Comparison of ENCODE assay signal across 8 cellular contexts in the genomic region with DNA sequence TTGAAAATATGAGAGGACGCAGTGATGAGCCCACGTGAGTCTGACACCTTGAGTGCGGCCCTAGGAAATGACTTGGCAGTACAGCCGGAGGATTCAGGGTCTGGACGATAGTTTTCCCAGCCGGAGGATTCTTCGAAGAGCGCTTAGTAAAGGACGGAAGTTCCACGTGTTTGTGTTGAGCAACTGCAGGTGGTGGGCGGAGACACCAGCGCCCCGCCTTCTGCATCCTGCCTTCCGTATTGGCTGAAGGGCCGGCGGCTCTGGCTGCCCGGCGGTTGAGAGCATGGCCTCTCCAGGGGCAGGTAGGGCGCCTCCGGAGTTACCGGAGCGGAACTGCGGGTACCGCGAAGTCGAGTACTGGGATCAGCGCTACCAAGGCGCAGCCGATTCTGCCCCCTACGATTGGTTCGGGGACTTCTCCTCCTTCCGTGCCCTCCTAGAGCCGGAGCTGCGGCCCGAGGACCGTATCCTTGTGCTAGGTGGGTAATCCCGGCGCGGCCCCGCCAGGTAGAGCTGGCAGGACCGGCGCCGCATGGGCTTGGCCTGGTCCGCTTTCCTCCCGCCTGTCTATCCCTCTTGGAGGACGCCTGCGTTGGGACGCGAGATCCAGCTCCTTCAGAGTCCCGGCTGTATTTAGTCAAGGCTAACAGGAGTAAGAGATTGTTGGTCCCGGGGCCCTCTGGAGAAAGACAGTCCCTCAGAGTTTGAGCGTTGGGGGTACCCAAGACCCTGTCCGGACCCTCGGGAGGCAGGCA. TPM values are rescaled to one million over a fixed set of nuclear protein-coding genes. Genes with fewer than 3 reads are reported as not detected.
DNase-seq lines count a peak whose midpoint lies in the region; ATAC-seq and TF ChIP-seq lines count a peak whose summit lies in the region.

A gene (plus strand): TSS at position 261 of the 755 bp plus-strand sequence. CDS start 23 bp downstream, at position 284.

- DNase-seq in DMS114 treated with DMSO at 0.1 percent for 48 hours (lab: John Stamatoyannopoulos, UW; ENCODE audit: unreplicated experiment): peak; percentile 97
- peak; percentile 94 for DNase-seq in HuH-7.5 (ENCODE audit: low spot score)
- DNase-seq in activated T-cell treated with anti-CD3 and anti-CD28 coated beads for 24 hours (ENCODE audit: low read depth): peak; percentile 95
- peak; percentile 96 for DNase-seq in epithelial cell of prostate (ENCODE audit: low read depth, low spot score)
- peak; percentile 97 to 98 (median 97) for DNase-seq in mucosa of descending colon
- peak; percentile 92 for DNase-seq in stimulated activated CD8-positive, alpha-beta memory T cell treated with anti-CD3 and anti-CD28 coated beads, Interleukin-4, amount 100 ng/mL, for 24 hours (ENCODE audit: low read depth)

- H3K36me3 ChIP-seq in OCI-LY3 (replicated peaks; ENCODE audit: low read depth, low read length) (peaks cover 8% of the 10 kb centered on the region), mucosa of descending colon (ENCODE audit: low read depth) (no peaks in the 10 kb centered on the region)

- H3K4me2 ChIP-seq in OCI-LY3 (ENCODE audit: low read length): peak within 1 kb of the TSS; percentile 92

- H2AFZ ChIP-seq in OCI-LY3 (ENCODE audit: low read depth, low read length): peak within 1 kb of the TSS; percentile 100

- no peaks in the 10 kb centered on the region for H3K27me3 ChIP-seq in OCI-LY3 (ENCODE audit: low read depth, low read length)

- peaks cover 9% of the 10 kb centered on the region for H3K4me1 ChIP-seq in OCI-LY3 (ENCODE audit: low read length)
- H3K4me1 ChIP-seq in mucosa of descending colon (ENCODE audit: low read depth): peaks cover 8% of the 10 kb centered on the region

- no peaks in the 10 kb centered on the region for H4K20me1 ChIP-seq in OCI-LY3 (ENCODE audit: insufficient read depth, low read length)

- H3K9ac ChIP-seq in OCI-LY3 (ENCODE audit: low read length): peak within 1 kb of the TSS; percentile 97

- peaks cover 65% of the 10 kb centered on the region for H3K79me2 ChIP-seq in OCI-LY3 (ENCODE audit: low read length)

- H3K4me3 ChIP-seq in OCI-LY3 (ENCODE audit: low read length) (peak within 1 kb of the TSS; percentile 93), mucosa of descending colon (peak within 1 kb of the TSS; percentile 87)

- intact Hi-C loops in mucosa of descending colon (cut with DNase I, micrococcal nuclease): loop anchor here in 1 of 2 donors (10.0 kb wide), 1 partner anchor 355 kb away; no protein-coding TSS in a partner anchor

- peak within 1 kb of the TSS; percentile 84 for H3K27ac ChIP-seq in OCI-LY3 (ENCODE audit: low read length)
- peak within 1 kb of the TSS; percentile 91 for H3K27ac ChIP-seq in epithelial cell of prostate

- H3K9me3 ChIP-seq in OCI-LY3 (ENCODE audit: insufficient read depth, low read length) (no peaks in the 10 kb centered on the region), mucosa of descending colon (no peaks in the 10 kb centered on the region)

- peak; percentile 10; the same call in 1 of the 2 replicates for TF ChIP-seq CTCF in OCI-LY3 (IDR thresholded peaks at IDR 0.05; ENCODE audit: low read depth, low read length)
- TF ChIP-seq CTCF in mucosa of descending colon (IDR thresholded peaks at IDR 0.05): peak; percentile 66

- peak; percentile 82 for ATAC-seq in GM21526 (IDR thresholded peaks at IDR 0.05; ENCODE audit: low FRiP score, unreplicated experiment)
- peak; percentile 96 for ATAC-seq in mucosa of descending colon

RNA-seq across cellular contexts. Expression of the gene that starts here (rescaled TPM):
- 1 to 10 TPM; 2.8 to 5.0 (median 3.2) TPM for total RNA-seq in mucosa of descending colon

Comparison
In these comparisons a context has a peak if more than half of its experiments do, and no peak if none do; other contexts are left out.
1. Peak in every context shown above with its lines: DNase-seq, ATAC-seq, H3K4me3 ChIP-seq and H3K27ac ChIP-seq.